ENCODE assay signal across 18 cellular contexts in genomic region chr5:174645677-174646076, GRCh38.
A peak's percentile ranks its signal among the peaks of the same experiment; 100 is the strongest.
DNase-seq lines count a peak whose midpoint lies in the region; TF ChIP-seq lines count a peak whose summit lies in the region.
"Had no signal": no experiment of that assay in that cellular context is flagged by ENCODE, and none has a peak within 500 bp of the region (broad histone marks: within the 10 kb centered on the region; RNA-seq: fewer than 3 reads in every experiment).

No MANE protein-coding gene starts in this region.

- DNase-seq in Caco-2 (no peak), chondrocyte (ENCODE audit: low spot score) (no peak), mesenteric fat pad (ENCODE audit: low spot score) (peak; percentile 41), NCI-H1417 treated with DMSO at 0.1 percent for 48 hours (lab: John Stamatoyannopoulos, UW) (no peak), right atrium auricular region (ENCODE audit: low spot score) (no peak)
- DNase-seq in activated CD4-positive, alpha-beta memory T cell treated with anti-CD3 and anti-CD28 coated beads, Interleukin-2, amount 10 ng/mL, durations not matched to agents 7 days and 5 days: no peak
- DNase-seq: Calu3; CD4-positive, alpha-beta T cell; CD8-positive, alpha-beta memory T cell; DMS53; DMS79 treated with DMSO at 0.1 percent for 48 hours; GF-D8 had no signal

- no TSS peak for BruUV-seq in Caco-2 (replicated peaks; lab: Mats Ljungman, UMichigan)

- CTCF ChIA-PET in Caco-2 (lab: Charles Lee): no interaction called here
- CTCF ChIA-PET in activated CD4-positive, alpha-beta memory T cell treated with anti-CD3 and anti-CD28 coated beads, Interleukin-2, amount 10 ng/mL, durations not matched to agents 7 days and 5 days (lab: Charles Lee): no interaction called here

- no peak overlapping the region for H3K4me3 ChIP-seq in Caco-2 (ENCODE audit: low read depth, low read length)
- no peak overlapping the region for H3K4me3 ChIP-seq in right atrium auricular region
- H3K4me3 ChIP-seq: BLaER1, GM23338, HAP-1 had no signal

- H3K27ac Mint-ChIP-seq in Caco-2 (ENCODE audit: unreplicated experiment): peak overlapping the region; percentile 24
- H3K27ac Mint-ChIP-seq in chondrocyte (ENCODE audit: unreplicated experiment): peak overlapping the region; percentile 81
- H3K27ac Mint-ChIP-seq in activated CD4-positive, alpha-beta memory T cell treated with anti-CD3 and anti-CD28 coated beads, Interleukin-2, amount 10 ng/mL, durations not matched to agents 7 days and 5 days: no peak overlapping the region
- H3K27ac Mint-ChIP-seq: B cell; CD4-positive, alpha-beta T cell; CD8-positive, alpha-beta memory T cell; GM23338 had no signal

- POLR2A ChIA-PET in Caco-2 (lab: Charles Lee): no interaction called here
- POLR2A ChIA-PET in activated CD4-positive, alpha-beta memory T cell treated with anti-CD3 and anti-CD28 coated beads, Interleukin-2, amount 10 ng/mL, durations not matched to agents 7 days and 5 days (lab: Charles Lee): no interaction called here

- H3K4me1 ChIP-seq in Caco-2 (peaks cover 40% of the 10 kb centered on the region), right atrium auricular region (no peaks in the 10 kb centered on the region)
- H3K4me1 ChIP-seq: BLaER1, HAP-1 had no signal

- peaks cover 6% of the 10 kb centered on the region for H3K9me3 ChIP-seq in Caco-2
- H3K9me3 ChIP-seq in right atrium auricular region: peaks cover 0 to 10% of the 10 kb centered on the region in 2 donors
- H3K9me3 ChIP-seq: HAP-1 had no signal

- H3K27ac ChIP-seq in right atrium auricular region: no peak overlapping the region
- H3K27ac ChIP-seq: 22Rv1, BLaER1, C4-2B had no signal

- H3K27me3 ChIP-seq in Caco-2 (replicated peaks; ENCODE audit: control insufficient read depth, insufficient read depth, low read length) (no peaks in the 10 kb centered on the region), right atrium auricular region (no peaks in the 10 kb centered on the region)
- H3K27me3 ChIP-seq: BLaER1 had no signal

- H3K4me1 Mint-ChIP-seq in Caco-2 (ENCODE audit: low read depth, unreplicated experiment): peaks cover 36% of the 10 kb centered on the region
- H3K4me1 Mint-ChIP-seq in chondrocyte (ENCODE audit: low read depth): peaks cover 37% of the 10 kb centered on the region
- no peaks in the 10 kb centered on the region for H3K4me1 Mint-ChIP-seq in activated CD4-positive, alpha-beta memory T cell treated with anti-CD3 and anti-CD28 coated beads, Interleukin-2, amount 10 ng/mL, durations not matched to agents 7 days and 5 days
- H3K4me1 Mint-ChIP-seq: B cell; CD8-positive, alpha-beta memory T cell; GM23338 had no signal

- H3K27me3 Mint-ChIP-seq in Caco-2 (ENCODE audit: insufficient read depth, unreplicated experiment) (no peaks in the 10 kb centered on the region), chondrocyte (ENCODE audit: low read depth) (no peaks in the 10 kb centered on the region)
- no peaks in the 10 kb centered on the region for H3K27me3 Mint-ChIP-seq in activated CD4-positive, alpha-beta memory T cell treated with anti-CD3 and anti-CD28 coated beads, Interleukin-2, amount 10 ng/mL, durations not matched to agents 7 days and 5 days
- H3K27me3 Mint-ChIP-seq: B cell; CD4-positive, alpha-beta T cell had no signal

- intact Hi-C loops in Caco-2 (cut with micrococcal nuclease; ENCODE audit: unreplicated experiment): no loop called here

- TF ChIP-seq CTCF in Caco-2 (IDR thresholded peaks at IDR 0.05; ENCODE audit: insufficient read depth in 1 of 2, low read depth in 1 of 2, low read length in 1 of 2, severe bottlenecking in 1 of 2, unreplicated experiment in 1 of 2) (no peak), chondrocyte (IDR thresholded peaks at IDR 0.05) (no peak), right atrium auricular region (IDR thresholded peaks at IDR 0.05) (no peak)

- H3K36me3 Mint-ChIP-seq in Caco-2 (ENCODE audit: insufficient read depth, unreplicated experiment): peaks cover 26% of the 10 kb centered on the region
- H3K36me3 Mint-ChIP-seq in chondrocyte (ENCODE audit: low read depth): no peaks in the 10 kb centered on the region
- no peaks in the 10 kb centered on the region for H3K36me3 Mint-ChIP-seq in activated CD4-positive, alpha-beta memory T cell treated with anti-CD3 and anti-CD28 coated beads, Interleukin-2, amount 10 ng/mL, durations not matched to agents 7 days and 5 days (ENCODE audit: low read depth)
- H3K36me3 Mint-ChIP-seq: CD8-positive, alpha-beta memory T cell had no signal

- peaks cover 26% of the 10 kb centered on the region for H3K9me3 Mint-ChIP-seq in Caco-2 (ENCODE audit: unreplicated experiment)
- peaks cover 15% of the 10 kb centered on the region for H3K9me3 Mint-ChIP-seq in chondrocyte (ENCODE audit: low read depth)
- peaks cover 7% of the 10 kb centered on the region for H3K9me3 Mint-ChIP-seq in activated CD4-positive, alpha-beta memory T cell treated with anti-CD3 and anti-CD28 coated beads, Interleukin-2, amount 10 ng/mL, durations not matched to agents 7 days and 5 days

- H3K36me3 ChIP-seq in Caco-2 (ENCODE audit: control insufficient read depth, insufficient read depth, low read length) (no peaks in the 10 kb centered on the region), right atrium auricular region (no peaks in the 10 kb centered on the region)
- H3K36me3 ChIP-seq: BLaER1, HAP-1 had no signal

- H3K4me3 Mint-ChIP-seq in Caco-2 (ENCODE audit: unreplicated experiment) (no peak overlapping the region), chondrocyte (ENCODE audit: unreplicated experiment) (no peak overlapping the region)
- H3K4me3 Mint-ChIP-seq in activated CD4-positive, alpha-beta memory T cell treated with anti-CD3 and anti-CD28 coated beads, Interleukin-2, amount 10 ng/mL, durations not matched to agents 7 days and 5 days: no peak overlapping the region
- H3K4me3 Mint-ChIP-seq: B cell; CD4-positive, alpha-beta T cell; CD8-positive, alpha-beta memory T cell; GM23338 had no signal
